10 cellular contexts compared by ENCODE assay signal in the genomic region with DNA sequence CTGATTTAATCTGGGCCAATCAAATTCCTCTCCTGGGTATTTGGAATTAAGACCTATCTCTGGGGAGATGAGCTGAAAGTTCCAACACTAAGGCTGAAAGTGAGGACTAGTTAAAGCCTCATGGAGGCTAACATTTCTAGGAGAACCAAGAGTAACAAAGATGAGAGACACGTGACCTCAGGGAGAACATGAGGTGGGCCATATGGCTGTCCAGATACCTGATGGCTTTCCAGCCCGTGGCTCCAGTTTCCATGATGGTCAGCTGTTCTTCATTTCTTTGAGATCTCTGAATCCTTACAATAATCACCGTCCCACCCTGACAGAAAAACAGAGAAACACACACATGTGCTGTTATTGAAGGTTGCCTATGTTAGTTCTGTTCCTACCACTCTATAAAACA.
"Had no signal": no experiment of that assay in that cellular context is flagged by ENCODE, and none has a peak within 500 bp of the region (broad histone marks: within the 10 kb centered on the region; RNA-seq: fewer than 3 reads in every experiment).

No MANE protein-coding gene starts in this region.

- ATAC-seq: GM23338 had no signal

- H3K4me2 ChIP-seq: GM23338, KMS-11 had no signal

- H3K4me3 Mint-ChIP-seq: GM23338, H9 had no signal

- H3K27ac Mint-ChIP-seq: GM23338, H9 had no signal

- FAIRE-seq: H1, H54, HTR-8/SVneo had no signal

- H3K4me1 Mint-ChIP-seq: GM23338, H9 had no signal

- H3K4me3 ChIP-seq: GM23338 had no signal

- H3K27ac ChIP-seq: KMS-11 had no signal

- H3K9ac ChIP-seq: KMS-11 had no signal

- DNase-seq: H9, HCEC 1CT, IMR-90, Karpas-422, KBM-7 had no signal

- H3K9me3 Mint-ChIP-seq: GM23338, H9 had no signal

- H2AFZ ChIP-seq: GM23338 had no signal
